In genomic region chr13:30111810-30112209, GRCh38 we compare ENCODE assay signal across 10 cellular contexts.
DNase-seq lines count a peak whose midpoint lies in the region; ATAC-seq, FAIRE-seq and TF ChIP-seq lines count a peak whose summit lies in the region.
"Had no signal": no experiment of that assay in that cellular context is flagged by ENCODE, and none has a peak within 500 bp of the region (broad histone marks: within the 10 kb centered on the region; RNA-seq: fewer than 3 reads in every experiment).

No MANE protein-coding gene starts in this region.

- in situ Hi-C loops in G401 (cut with HindIII; ENCODE audit: low sequenced_read_pairs) = no loop called here

- H3K36me3 ChIP-seq in BJ (ENCODE audit: control insufficient read depth, insufficient read depth, low read length) = no peaks in the 10 kb centered on the region; the same call in 1 of the 2 replicates
- H3K36me3 ChIP-seq: MG63, pancreas had no signal

- DNase-seq in BJ (ENCODE audit: low read depth) (no peak), GM18507 (ENCODE audit: extremely low spot score, insufficient read length, low read depth) (peak; percentile 18), SK-N-DZ (ENCODE audit: low spot score) (peak; percentile 56), germinal center (ENCODE audit: low spot score) (peak; percentile 46), G401 (ENCODE audit: low spot score) (no peak)
- no peak for DNase-seq in naive thymus-derived CD8-positive, alpha-beta T cell
- DNase-seq: MG63, pancreas had no signal

- H3K36me3 Mint-ChIP-seq in naive thymus-derived CD8-positive, alpha-beta T cell = no peaks in the 10 kb centered on the region

- peak overlapping the region in 1 of 10 donors; percentile 76 for H3K27ac Mint-ChIP-seq in naive thymus-derived CD8-positive, alpha-beta T cell

- TF ChIP-seq CTCF in BJ (IDR thresholded peaks at IDR 0.05; ENCODE audit: insufficient read depth, low read depth, low read length) = peak; percentile 36

- no peaks in the 10 kb centered on the region for H3K27me3 Mint-ChIP-seq in naive thymus-derived CD8-positive, alpha-beta T cell

- peaks cover 13 to 19% (median 16%) of the 10 kb centered on the region in 4 donors for H3K4me1 Mint-ChIP-seq in naive thymus-derived CD8-positive, alpha-beta T cell

- CTCF ChIA-PET in BJ (lab: Yijun Ruan, JAX) = interaction anchor here (1.0 to 6.1 kb wide), 13 partner anchors 18 to 604 kb away, joined by 3 to 103 read pairs (median 7); partner anchors contain the start of gene UBL3

- H3K9me3 Mint-ChIP-seq in naive thymus-derived CD8-positive, alpha-beta T cell = no peaks in the 10 kb centered on the region

- H3K4me3 Mint-ChIP-seq in naive thymus-derived CD8-positive, alpha-beta T cell = peak overlapping the region in 1 of 10 donors; percentile 39

- POLR2A ChIA-PET in BJ (lab: Charles Lee) = no interaction called here
- POLR2A ChIA-PET in naive thymus-derived CD8-positive, alpha-beta T cell (lab: Charles Lee) = interaction anchor here (1.4 to 4.9 kb wide), 2 partner anchors 174 to 262 kb away, joined by 3 to 39 read pairs; partner anchors contain the start of gene UBL3

- no peak for ATAC-seq in naive thymus-derived CD8-positive, alpha-beta T cell
- no peak for ATAC-seq in activated CD4-positive, CD25-positive, alpha-beta regulatory T cell treated with anti-CD3 and anti-CD28 coated beads, Interleukin-2, amount 50 U/mL, for 24 hours
- ATAC-seq in HG03457 (IDR thresholded peaks at IDR 0.05; ENCODE audit: unreplicated experiment) = no peak
- ATAC-seq: pancreas had no signal

- no peak overlapping the region for H3K4me3 ChIP-seq in BJ (ENCODE audit: low read depth, low read length)
- H3K4me3 ChIP-seq: MG63, pancreas had no signal

- no peaks in the 10 kb centered on the region for H3K27me3 ChIP-seq in BJ (ENCODE audit: control insufficient read depth, insufficient read depth, low read length)
- H3K27me3 ChIP-seq: MG63, pancreas had no signal

- no peak for FAIRE-seq in GM18507 (lab: Jason Lieb, UNC)
- FAIRE-seq: pancreas had no signal

Comparison
In these comparisons a context has a peak if more than half of its experiments do, and no peak if none do; other contexts are left out.
1. DNase-seq: peak in GM18507 (single experiment), SK-N-DZ (single experiment) and germinal center (single experiment); none in BJ (single experiment), naive thymus-derived CD8-positive, alpha-beta T cell (0 of 10) and G401 (single experiment).